In the genomic region with DNA sequence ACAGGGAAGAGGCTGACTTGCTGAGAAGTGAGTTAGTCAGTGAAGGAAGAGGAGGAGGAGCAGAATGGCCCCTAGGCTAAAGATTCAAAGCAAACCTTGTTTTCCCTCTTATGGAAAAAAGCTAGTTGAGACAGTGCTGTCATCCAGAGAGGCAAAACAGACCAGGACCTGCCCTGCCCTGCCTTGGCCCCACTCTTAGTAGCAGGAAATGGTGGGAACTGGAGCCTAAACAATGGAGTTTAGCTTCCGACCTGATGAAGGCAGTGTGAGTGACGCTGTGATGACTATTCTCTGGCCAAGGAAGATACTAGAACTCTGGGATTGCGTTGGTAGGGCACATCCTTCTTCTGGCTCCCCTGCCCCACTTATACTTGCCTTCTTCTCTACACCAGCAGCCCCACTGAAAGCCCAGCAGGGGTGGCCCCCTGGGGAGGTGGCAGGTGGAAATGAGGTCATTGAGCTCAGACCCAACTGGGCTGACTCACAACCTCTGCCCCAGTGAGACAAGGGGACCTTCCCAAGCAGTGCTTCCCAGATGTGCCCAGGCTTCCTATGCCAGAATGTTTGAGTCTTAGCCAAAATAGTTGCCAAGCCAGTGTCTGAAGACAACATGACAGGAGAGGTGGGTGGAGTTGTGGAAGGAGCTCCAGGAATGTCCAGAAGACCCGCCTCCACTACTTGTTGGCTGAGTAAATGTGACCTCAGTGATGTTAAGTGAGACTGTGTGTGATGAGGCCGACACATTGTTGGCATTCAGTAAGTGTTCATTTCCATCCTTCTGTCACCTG, we compare ENCODE assay signal across 8 cellular contexts. TPM values are rescaled to one million over a fixed set of nuclear protein-coding genes. Genes with fewer than 3 reads are reported as not detected.
DNase-seq lines count a peak whose midpoint lies in the region; ATAC-seq, FAIRE-seq and TF ChIP-seq lines count a peak whose summit lies in the region.

No MANE protein-coding gene starts in this region.

- peaks cover 13% of the 10 kb centered on the region for H3K36me3 Mint-ChIP-seq in activated naive CD8-positive, alpha-beta T cell

- H3K4me2 ChIP-seq in A549: peak overlapping the region; percentile 55

- peak overlapping the region; percentile 95 for H3K27ac Mint-ChIP-seq in activated naive CD8-positive, alpha-beta T cell

- CTCF ChIA-PET in A549 (lab: Yijun Ruan, JAX): interaction anchor here (0.5 to 2.9 kb wide), 8 partner anchors 15 to 110 kb away, joined by 3 to 11 read pairs (median 3); no protein-coding TSS in a partner anchor

- TF ChIP-seq POLR2A in A549 (IDR thresholded peaks at IDR 0.05; ENCODE audit: low read length): no peak

- peaks cover 67% of the 10 kb centered on the region for H3K4me1 Mint-ChIP-seq in activated naive CD8-positive, alpha-beta T cell (ENCODE audit: low read depth)

- DNase-seq in A549 (ENCODE audit: low read depth in 1 of 2, low spot score in 1 of 2): peak; percentile 30 to 61
- DNase-seq in M059J (ENCODE audit: low read depth): peak; percentile 98
- peak; percentile 25 for DNase-seq in iPS-NIHi11 (ENCODE audit: low spot score)
- DNase-seq in stimulated activated naive CD8-positive, alpha-beta T cell treated with anti-CD3 and anti-CD28 coated beads, Interleukin-15, Interleukin-2, amounts not matched to agents 100 U/mL and 50 U/mL, for 24 hours: peak; percentile 65
- DNase-seq in D721Med (ENCODE audit: insufficient read length, low spot score): no peak
- no peak for DNase-seq in GF-D8 (lab: John Stamatoyannopoulos, UW)

- no peaks in the 10 kb centered on the region for H3K27me3 Mint-ChIP-seq in activated naive CD8-positive, alpha-beta T cell

- no peak for TF ChIP-seq RAD21 in A549 (conservative IDR thresholded peaks at IDR 0.05 in 1 of 2, IDR thresholded peaks at IDR 0.05 in 1 of 2)

- no peaks in the 10 kb centered on the region for H3K9me3 ChIP-seq in A549

- H3K4me1 ChIP-seq in A549: peaks cover 42% of the 10 kb centered on the region

- ATAC-seq in A549: peak; percentile 74 to 82
- ATAC-seq in GM19395 (IDR thresholded peaks at IDR 0.05; ENCODE audit: unreplicated experiment): peak; percentile 52
- ATAC-seq in stimulated activated naive CD8-positive, alpha-beta T cell treated with anti-CD3 and anti-CD28 coated beads, Interleukin-15, Interleukin-2, amounts not matched to agents 100 U/mL and 50 U/mL, for 24 hours: peak; percentile 92

- peak overlapping the region; percentile 50 to 73; a peak in 5 of 6 replicates for H3K27ac ChIP-seq in A549

- TF ChIP-seq CTCF in A549 (IDR thresholded peaks at IDR 0.05): no peak
- TF ChIP-seq CTCF in D721Med (IDR thresholded peaks at IDR 0.05; ENCODE audit: insufficient read depth, missing control alignments): no peak

- no peaks in the 10 kb centered on the region for H3K9me3 Mint-ChIP-seq in activated naive CD8-positive, alpha-beta T cell (ENCODE audit: low read depth)

- WGBS in A549 (ENCODE audit: missing lambda C conversion rate): 42% methylated on average over 5 of the region's 5 CpGs

- POLR2A ChIA-PET in A549 (lab: Yijun Ruan, JAX): interaction anchor here (0.6 kb wide), 1 partner anchor 20 kb away, joined by 3 read pairs; no protein-coding TSS in a partner anchor

- FAIRE-seq in A549 (lab: Jason Lieb, UNC) (peak; percentile 13), D721Med (lab: Jason Lieb, UNC) (no peak)

- no peak for TF ChIP-seq EP300 in A549 (IDR thresholded peaks at IDR 0.05)

- H3K4me3 Mint-ChIP-seq in activated naive CD8-positive, alpha-beta T cell: peak overlapping the region; percentile 75

- H3K4me3 ChIP-seq in A549: no peak overlapping the region

TF ChIP-seq in A549, 52 proteins besides CTCF, POLR2A, EP300 and RAD21:
- no peak for TF ChIP-seq EHMT2 (IDR thresholded peaks at IDR 0.05; ENCODE audit: low read depth)
- TF ChIP-seq FOSL2 (IDR thresholded peaks at IDR 0.05): 0 out of 2 replicates have a peak, but pooled peaks have one; percentile 15
- TF ChIP-seq FOSL2 (CRISPR knock-in tag; IDR thresholded peaks at IDR 0.05): no peak
TF ChIP-seq in A549: peak in this region for 1.

RNA-seq across cellular contexts. Expression of gene MSN, which starts 38.8 kb away (rescaled TPM):
- polyA plus RNA-seq in A549 (2011; rRNA removed) (269 and 286 TPM in 2 replicates), A549 (2017; fragmentation: RNase III; extraction: RNeasy Plus Mini Kit Qiagen cat#74134 plus additional on column Dnase treatment) (250 to 289 TPM (median 285 TPM) in 3 replicates)
- polyA plus RNA-seq in A549 (2012; cell fraction: cytosol; rRNA removed): 133 and 148 TPM in 2 replicates
- 203 and 261 TPM in 2 replicates for polyA plus RNA-seq in A549 (2012; cell fraction: nucleus; rRNA removed)
- 271 and 285 TPM in 2 replicates for polyA minus RNA-seq in A549 (2011; rRNA and poly(A)+ RNA removed)
- total RNA-seq in M059J (2014; rRNA removed; shearing (Covaris generic)): 597 and 706 TPM in 2 replicates

Comparison
In these comparisons a context has a peak if more than half of its experiments do, and no peak if none do; other contexts are left out.
1. DNase-seq: peak in A549 (2 of 2), M059J (single experiment), iPS-NIHi11 (single experiment) and stimulated activated naive CD8-positive, alpha-beta T cell treated with anti-CD3 and anti-CD28 coated beads, Interleukin-15, Interleukin-2, amounts not matched to agents 100 U/mL and 50 U/mL, for 24 hours (single experiment); none in D721Med (single experiment) and GF-D8 (single experiment).
2. Peak in every context shown above with its lines, with median percentiles within 50 percentile points of each other: ATAC-seq.